Comparison of ENCODE assay signal across 1 cellular context in the genomic region with DNA sequence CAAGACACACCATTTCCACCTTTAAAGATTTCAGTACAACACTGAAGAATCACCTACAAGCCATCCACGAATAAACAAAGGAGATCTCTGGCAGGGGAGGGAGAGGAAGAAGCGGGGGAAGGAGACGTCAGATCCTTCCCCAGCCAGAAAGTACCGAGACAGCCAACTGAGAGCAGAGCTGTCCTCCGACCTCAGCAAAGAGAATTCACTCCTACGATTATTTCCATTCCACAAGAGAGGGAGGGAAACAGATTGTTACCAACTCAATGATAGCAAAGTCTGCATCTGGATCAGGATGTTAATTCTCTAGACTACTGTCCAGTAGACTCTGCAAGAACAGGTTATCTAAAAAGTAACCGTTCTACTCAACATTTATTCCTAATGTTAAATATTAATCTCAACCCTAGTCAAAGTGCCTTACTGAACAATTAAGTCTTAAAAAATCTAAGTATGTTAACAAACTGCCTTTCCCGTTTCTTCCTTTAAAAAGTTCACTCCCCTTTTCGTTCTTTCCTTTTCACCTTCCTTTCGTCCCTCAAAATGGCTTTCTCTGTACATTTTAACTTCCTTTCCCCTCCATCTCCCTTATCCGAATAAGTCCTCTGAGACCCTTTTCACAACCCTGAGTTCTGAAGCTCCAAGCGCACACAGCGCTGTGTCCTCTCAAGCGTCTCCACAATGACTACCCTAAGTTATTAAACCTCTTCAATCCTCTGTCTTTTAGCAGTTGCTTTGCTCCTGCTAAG.
A peak's percentile ranks its signal among the peaks of the same experiment; 100 is the strongest.
TF ChIP-seq lines count a peak whose summit lies in the region.

No MANE protein-coding gene starts in this region.

TF ChIP-seq in K562, 482 proteins besides CTCF, POLR2A, EP300 and RAD21 (continued from another document):
- TF ChIP-seq ATF1 (CRISPR knock-in tag; IDR thresholded peaks at IDR 0.05) = no peak
- peak; percentile 38; the same call in 1 of the 2 replicates for TF ChIP-seq ATF1 (tag; IDR thresholded peaks at IDR 0.05)
- no peak for TF ChIP-seq CHD4 (IDR thresholded peaks at IDR 0.05; ENCODE audit: insufficient read depth, insufficient replicate concordance, low read depth, low read length, poor library complexity, severe bottlenecking)
- no peak for TF ChIP-seq ZNF239 (CRISPR knock-in tag; IDR thresholded peaks at IDR 0.05)
- no peak for TF ChIP-seq CSDE1 (IDR thresholded peaks at IDR 0.05)
- no peak for TF ChIP-seq GABPB2 (CRISPR knock-in tag; conservative IDR thresholded peaks at IDR 0.05)
- TF ChIP-seq CREB3L1 (IDR thresholded peaks at IDR 0.05; ENCODE audit: borderline replicate concordance, low read depth) = no peak
- 0 out of 2 replicates have a peak, but pooled peaks have one; percentile 11 for TF ChIP-seq NFIC (IDR thresholded peaks at IDR 0.05)
- peak; percentile 10 for TF ChIP-seq SAP30 (IDR thresholded peaks at IDR 0.05; ENCODE audit: borderline replicate concordance, insufficient read depth, low read depth, low read length, poor library complexity, severe bottlenecking)
- TF ChIP-seq ARNT (IDR thresholded peaks at IDR 0.05) = 0 out of 4 replicates have a peak, but pooled peaks of 1 of the 2 experiments have one; percentile 41
- TF ChIP-seq THRAP3 (IDR thresholded peaks at IDR 0.05; ENCODE audit: borderline replicate concordance) = 0 out of 2 replicates have a peak, but pooled peaks have one; percentile 44
- TF ChIP-seq FOXK2 (conservative IDR thresholded peaks at IDR 0.05 in 1 of 2, IDR thresholded peaks at IDR 0.05 in 1 of 2; ENCODE audit: low read depth in 2 of 2) = peak; percentile 9 to 28; a peak in 1 of 4 replicates
- no peak for TF ChIP-seq U2AF1 (optimal IDR thresholded peaks at IDR 0.05; ENCODE audit: low read depth, low read length)
- peak; percentile 42 for TF ChIP-seq ARHGAP35 (IDR thresholded peaks at IDR 0.05; ENCODE audit: partially characterized antibody)
- 0 out of 2 replicates have a peak, but pooled peaks have one; percentile 49 for TF ChIP-seq DNMT1 (IDR thresholded peaks at IDR 0.05)
- peak; percentile 80 for TF ChIP-seq ZNF512 (tag; IDR thresholded peaks at IDR 0.05)
- peak; percentile 19 for TF ChIP-seq TAF9B (IDR thresholded peaks at IDR 0.05; ENCODE audit: partially characterized antibody)
- TF ChIP-seq CC2D1A (IDR thresholded peaks at IDR 0.05) = 0 out of 2 replicates have a peak, but pooled peaks have one; percentile 18
- TF ChIP-seq, protein P1, sequence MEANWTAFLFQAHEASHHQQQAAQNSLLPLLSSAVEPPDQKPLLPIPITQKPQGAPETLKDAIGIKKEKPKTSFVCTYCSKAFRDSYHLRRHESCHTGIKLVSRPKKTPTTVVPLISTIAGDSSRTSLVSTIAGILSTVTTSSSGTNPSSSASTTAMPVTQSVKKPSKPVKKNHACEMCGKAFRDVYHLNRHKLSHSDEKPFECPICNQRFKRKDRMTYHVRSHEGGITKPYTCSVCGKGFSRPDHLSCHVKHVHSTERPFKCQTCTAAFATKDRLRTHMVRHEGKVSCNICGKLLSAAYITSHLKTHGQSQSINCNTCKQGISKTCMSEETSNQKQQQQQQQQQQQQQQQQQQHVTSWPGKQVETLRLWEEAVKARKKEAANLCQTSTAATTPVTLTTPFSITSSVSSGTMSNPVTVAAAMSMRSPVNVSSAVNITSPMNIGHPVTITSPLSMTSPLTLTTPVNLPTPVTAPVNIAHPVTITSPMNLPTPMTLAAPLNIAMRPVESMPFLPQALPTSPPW (CRISPR knock-in tag; IDR thresholded peaks at IDR 0.05) = peak; percentile 85
- TF ChIP-seq SIN3A (IDR thresholded peaks at IDR 0.05; ENCODE audit: borderline replicate concordance in 2 of 2, control insufficient read depth in 1 of 2, low read depth in 2 of 2, low read length in 2 of 2) = peak in 1 of 2 experiments; percentile 36; a peak in 1 of 4 replicates
- TF ChIP-seq ATF7 (IDR thresholded peaks at IDR 0.05) = peak; percentile 27; the same call in 1 of the 2 replicates
- TF ChIP-seq, protein P2, sequence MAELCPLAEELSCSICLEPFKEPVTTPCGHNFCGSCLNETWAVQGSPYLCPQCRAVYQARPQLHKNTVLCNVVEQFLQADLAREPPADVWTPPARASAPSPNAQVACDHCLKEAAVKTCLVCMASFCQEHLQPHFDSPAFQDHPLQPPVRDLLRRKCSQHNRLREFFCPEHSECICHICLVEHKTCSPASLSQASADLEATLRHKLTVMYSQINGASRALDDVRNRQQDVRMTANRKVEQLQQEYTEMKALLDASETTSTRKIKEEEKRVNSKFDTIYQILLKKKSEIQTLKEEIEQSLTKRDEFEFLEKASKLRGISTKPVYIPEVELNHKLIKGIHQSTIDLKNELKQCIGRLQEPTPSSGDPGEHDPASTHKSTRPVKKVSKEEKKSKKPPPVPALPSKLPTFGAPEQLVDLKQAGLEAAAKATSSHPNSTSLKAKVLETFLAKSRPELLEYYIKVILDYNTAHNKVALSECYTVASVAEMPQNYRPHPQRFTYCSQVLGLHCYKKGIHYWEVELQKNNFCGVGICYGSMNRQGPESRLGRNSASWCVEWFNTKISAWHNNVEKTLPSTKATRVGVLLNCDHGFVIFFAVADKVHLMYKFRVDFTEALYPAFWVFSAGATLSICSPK (IDR thresholded peaks at IDR 0.05; ENCODE audit: borderline replicate concordance) = peak; percentile 88; the same call in 1 of the 2 replicates
- no peak for TF ChIP-seq THRA (IDR thresholded peaks at IDR 0.05)
- TF ChIP-seq ID3 (CRISPR knock-in tag; IDR thresholded peaks at IDR 0.05) = no peak
- TF ChIP-seq ID3 (tag; IDR thresholded peaks at IDR 0.05) = no peak
- 0 out of 2 replicates have a peak, but pooled peaks have one; percentile 12 for TF ChIP-seq ZNF766 (CRISPR knock-in tag; conservative IDR thresholded peaks at IDR 0.05)
- TF ChIP-seq HDGF (IDR thresholded peaks at IDR 0.05) = 0 out of 2 replicates have a peak, but pooled peaks have one; percentile 70
- TF ChIP-seq TAF1 (IDR thresholded peaks at IDR 0.05; ENCODE audit: control insufficient read depth, extremely low read depth, insufficient read depth, low read length, severe bottlenecking) = peak; percentile 64
- peak; percentile 79 for TF ChIP-seq CREM (IDR thresholded peaks at IDR 0.05; ENCODE audit: low read depth)
- no peak for TF ChIP-seq PYGO2 (tag; IDR thresholded peaks at IDR 0.05)
- no peak for TF ChIP-seq TCF7 (IDR thresholded peaks at IDR 0.05; ENCODE audit: borderline replicate concordance)
- peak; percentile 31; the same call in 1 of the 2 replicates for TF ChIP-seq SP1 (CRISPR knock-in tag; IDR thresholded peaks at IDR 0.05)
- TF ChIP-seq SPI1 (IDR thresholded peaks at IDR 0.05; ENCODE audit: borderline replicate concordance, low read depth, low read length) = 0 out of 2 replicates have a peak, but pooled peaks have one; percentile 26
- TF ChIP-seq POLR2AphosphoS5 (IDR thresholded peaks at IDR 0.05; ENCODE audit: control insufficient read depth, insufficient read depth, low read depth, low read length) = 0 out of 2 replicates have a peak, but pooled peaks have one; percentile 15
- TF ChIP-seq PML (IDR thresholded peaks at IDR 0.05; ENCODE audit: low read length) = 0 out of 2 replicates have a peak, but pooled peaks have one; percentile 13
- 0 out of 2 replicates have a peak, but pooled peaks have one; percentile 12 for TF ChIP-seq LEF1 (IDR thresholded peaks at IDR 0.05)
- TF ChIP-seq, protein P3, sequence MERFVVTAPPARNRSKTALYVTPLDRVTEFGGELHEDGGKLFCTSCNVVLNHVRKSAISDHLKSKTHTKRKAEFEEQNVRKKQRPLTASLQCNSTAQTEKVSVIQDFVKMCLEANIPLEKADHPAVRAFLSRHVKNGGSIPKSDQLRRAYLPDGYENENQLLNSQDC (CRISPR knock-in tag; IDR thresholded peaks at IDR 0.05) = no peak
- TF ChIP-seq CREB1 (IDR thresholded peaks at IDR 0.05) = 0 out of 2 replicates have a peak, but pooled peaks have one; percentile 22
- TF ChIP-seq CREB1 (CRISPR knock-in tag; IDR thresholded peaks at IDR 0.05) = no peak
- TF ChIP-seq KAT2B (IDR thresholded peaks at IDR 0.05; ENCODE audit: low read depth, low read length) = no peak
TF ChIP-seq in K562: peak in this region for 36.
